Comparison of ENCODE assay signal across 23 cellular contexts in the genomic region with DNA sequence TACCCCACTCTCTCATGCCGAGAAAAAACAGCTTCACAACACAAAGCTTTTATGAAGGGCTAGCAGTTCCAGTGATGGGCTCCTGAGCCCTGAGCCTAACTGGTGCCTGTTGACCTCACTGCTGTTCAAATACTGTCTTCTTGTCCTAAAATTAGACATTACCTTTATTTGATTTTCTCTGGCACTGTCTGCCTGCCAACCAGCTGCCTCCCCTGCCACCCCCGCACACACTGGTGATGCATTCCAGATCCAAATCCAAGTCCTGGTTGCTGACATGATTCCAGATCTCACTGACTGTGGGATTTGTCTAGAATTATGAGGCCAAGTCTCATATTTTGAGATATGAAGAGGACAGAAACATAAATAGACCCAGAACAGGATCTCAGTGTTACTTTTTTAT.
"Had no signal": no experiment of that assay in that cellular context is flagged by ENCODE, and none has a peak within 500 bp of the region (broad histone marks: within the 10 kb centered on the region; RNA-seq: fewer than 3 reads in every experiment).

No MANE protein-coding gene starts in this region.

- ATAC-seq: gastroesophageal sphincter; heart left ventricle; left lobe of liver; natural killer cell treated with Interleukin-12 subunit alpha and Interleukin-12 subunit beta and Interleukin-15 and Interleukin-18, amount 100 ng/mL, for 72 hours; psoas muscle; right cardiac atrium; stimulated activated naive CD8-positive, alpha-beta T cell treated with anti-CD3 and anti-CD28 coated beads, Interleukin-15, Interleukin-2, amounts not matched to agents 100 U/mL and 50 U/mL, for 24 hours; WTC11 had no signal

- H3K27me3 ChIP-seq: gastroesophageal sphincter, heart left ventricle, ovary, tibial nerve, uterus had no signal

- DNase-seq: activated CD4-positive, alpha-beta T cell treated with anti-CD3 and anti-CD28 coated beads, Interleukin-2, amount 50 U/mL, for 48 hours; activated naive CD4-positive, alpha-beta T cell treated with Interleukin-2 at 50 U/mL for 16 hours; activated naive CD8-positive, alpha-beta T cell treated with anti-CD3 and anti-CD28 coated beads for 36 hours; activated T-cell treated with anti-CD3 and anti-CD28 coated beads, Interleukin-2, amount 50 U/mL, for 48 hours; amniotic stem cell; cerebellar nuclear complex; cortex of kidney; heart left ventricle; ovary; psoas muscle; right cardiac atrium; stimulated activated CD4-positive, alpha-beta T cell treated with anti-CD3 and anti-CD28 coated beads, Interleukin-12 subunit alpha, Interleukin-12 subunit beta, amount 100 ng/mL, for 4 hours; stimulated activated CD4-positive, alpha-beta T cell treated with anti-CD3 and anti-CD28 coated beads, Interleukin-4, amount 100 ng/mL, for 4 hours; stimulated activated naive CD8-positive, alpha-beta T cell treated with anti-CD3 and anti-CD28 coated beads, Interleukin-15, Interleukin-2, amounts not matched to agents 100 U/mL and 50 U/mL, for 24 hours; T1000; uterus had no signal

- H3K36me3 ChIP-seq: gastroesophageal sphincter, heart left ventricle, ovary, tibial nerve, uterus had no signal

- H3K27ac ChIP-seq: epithelial cell of prostate, gastroesophageal sphincter, heart left ventricle, ovary, psoas muscle, tibial nerve, uterus had no signal

- H3K4me3 ChIP-seq: gastroesophageal sphincter, heart left ventricle, lung, ovary, psoas muscle, tibial nerve, uterus had no signal

- H3K4me1 ChIP-seq: gastroesophageal sphincter, heart left ventricle, psoas muscle, tibial nerve, uterus had no signal
